Comparison of ENCODE assay signal across 1 cellular context in genomic region chr2:70188460-70188859, GRCh38.
TF ChIP-seq lines count a peak whose summit lies in the region.

No MANE protein-coding gene starts in this region.

TF ChIP-seq in HepG2, 621 proteins besides CTCF, POLR2A, EP300 and RAD21 (continued from another document):
- TF ChIP-seq HIVEP1 (CRISPR knock-in tag; IDR thresholded peaks at IDR 0.05) (no peak), SRY (CRISPR knock-in tag; IDR thresholded peaks at IDR 0.05) (no peak), KAT2B (IDR thresholded peaks at IDR 0.05; ENCODE audit: borderline replicate concordance, low read depth, low read length) (no peak), NKX3-1 (CRISPR knock-in tag; IDR thresholded peaks at IDR 0.05) (no peak), ETV6 (CRISPR knock-in tag; conservative IDR thresholded peaks at IDR 0.05) (no peak), KMT2A (CRISPR knock-in tag; IDR thresholded peaks at IDR 0.05) (no peak; the same call in 1 of the 2 replicates), KAT7 (CRISPR knock-in tag; IDR thresholded peaks at IDR 0.05; ENCODE audit: borderline replicate concordance) (no peak), ZNF780A (CRISPR knock-in tag; IDR thresholded peaks at IDR 0.05) (no peak), DR1 (CRISPR knock-in tag; IDR thresholded peaks at IDR 0.05) (no peak), ATF3 (CRISPR knock-in tag; IDR thresholded peaks at IDR 0.05) (peak; percentile 87), ZFP36L2 (CRISPR knock-in tag; IDR thresholded peaks at IDR 0.05) (no peak), SOX6 (IDR thresholded peaks at IDR 0.05) (no peak), SOX6 (CRISPR knock-in tag; IDR thresholded peaks at IDR 0.05) (peak; percentile 82), MEIS1 (CRISPR knock-in tag; IDR thresholded peaks at IDR 0.05; ENCODE audit: borderline replicate concordance) (peak; percentile 46; the same call in 1 of the 2 replicates), ZNF543 (CRISPR knock-in tag; IDR thresholded peaks at IDR 0.05) (no peak), ZNF883 (CRISPR knock-in tag; IDR thresholded peaks at IDR 0.05; ENCODE audit: not compliant biosample characterization) (no peak), SP4 (CRISPR knock-in tag; IDR thresholded peaks at IDR 0.05) (no peak), HNRNPH1 (optimal IDR thresholded peaks at IDR 0.05; ENCODE audit: low read depth, low read length) (no peak), ZNF782 (CRISPR knock-in tag; IDR thresholded peaks at IDR 0.05; ENCODE audit: borderline replicate concordance) (no peak), ZBTB7A (CRISPR knock-in tag; IDR thresholded peaks at IDR 0.05) (no peak), RFXAP (CRISPR knock-in tag; IDR thresholded peaks at IDR 0.05; ENCODE audit: borderline replicate concordance) (no peak), ARNT2 (CRISPR knock-in tag; IDR thresholded peaks at IDR 0.05; ENCODE audit: low read depth) (no peak), THRA (CRISPR knock-in tag; IDR thresholded peaks at IDR 0.05; ENCODE audit: borderline replicate concordance) (no peak; the same call in 1 of the 2 replicates)
- TF ChIP-seq, protein P1, sequence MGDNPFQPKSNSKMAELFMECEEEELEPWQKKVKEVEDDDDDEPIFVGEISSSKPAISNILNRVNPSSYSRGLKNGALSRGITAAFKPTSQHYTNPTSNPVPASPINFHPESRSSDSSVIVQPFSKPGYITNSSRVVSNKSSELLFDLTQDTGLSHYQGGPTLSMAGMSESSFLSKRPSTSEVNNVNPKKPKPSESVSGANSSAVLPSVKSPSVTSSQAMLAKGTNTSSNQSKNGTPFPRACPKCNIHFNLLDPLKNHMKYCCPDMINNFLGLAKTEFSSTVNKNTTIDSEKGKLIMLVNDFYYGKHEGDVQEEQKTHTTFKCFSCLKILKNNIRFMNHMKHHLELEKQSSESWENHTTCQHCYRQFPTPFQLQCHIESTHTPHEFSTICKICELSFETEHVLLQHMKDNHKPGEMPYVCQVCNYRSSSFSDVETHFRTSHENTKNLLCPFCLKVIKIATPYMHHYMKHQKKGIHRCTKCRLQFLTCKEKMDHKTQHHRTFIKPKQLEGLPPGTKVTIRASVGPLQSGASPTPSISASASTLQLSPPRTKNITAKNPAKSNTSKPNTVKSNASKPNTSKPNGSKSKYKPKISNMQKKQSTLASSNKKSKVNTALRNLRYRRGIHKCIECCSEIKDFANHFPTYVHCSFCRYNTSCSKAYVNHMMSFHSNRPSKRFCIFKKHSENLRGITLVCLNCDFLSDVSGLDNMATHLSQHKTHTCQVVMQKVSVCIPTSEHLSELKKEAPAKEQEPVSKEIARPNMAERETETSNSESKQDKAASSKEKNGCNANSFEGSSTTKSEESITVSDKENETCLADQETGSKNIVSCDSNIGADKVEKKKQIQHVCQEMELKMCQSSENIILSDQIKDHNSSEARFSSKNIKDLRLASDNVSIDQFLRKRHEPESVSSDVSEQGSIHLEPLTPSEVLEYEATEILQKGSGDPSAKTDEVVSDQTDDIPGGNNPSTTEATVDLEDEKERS (CRISPR knock-in tag; IDR thresholded peaks at IDR 0.05): no peak
- TF ChIP-seq, protein P2, sequence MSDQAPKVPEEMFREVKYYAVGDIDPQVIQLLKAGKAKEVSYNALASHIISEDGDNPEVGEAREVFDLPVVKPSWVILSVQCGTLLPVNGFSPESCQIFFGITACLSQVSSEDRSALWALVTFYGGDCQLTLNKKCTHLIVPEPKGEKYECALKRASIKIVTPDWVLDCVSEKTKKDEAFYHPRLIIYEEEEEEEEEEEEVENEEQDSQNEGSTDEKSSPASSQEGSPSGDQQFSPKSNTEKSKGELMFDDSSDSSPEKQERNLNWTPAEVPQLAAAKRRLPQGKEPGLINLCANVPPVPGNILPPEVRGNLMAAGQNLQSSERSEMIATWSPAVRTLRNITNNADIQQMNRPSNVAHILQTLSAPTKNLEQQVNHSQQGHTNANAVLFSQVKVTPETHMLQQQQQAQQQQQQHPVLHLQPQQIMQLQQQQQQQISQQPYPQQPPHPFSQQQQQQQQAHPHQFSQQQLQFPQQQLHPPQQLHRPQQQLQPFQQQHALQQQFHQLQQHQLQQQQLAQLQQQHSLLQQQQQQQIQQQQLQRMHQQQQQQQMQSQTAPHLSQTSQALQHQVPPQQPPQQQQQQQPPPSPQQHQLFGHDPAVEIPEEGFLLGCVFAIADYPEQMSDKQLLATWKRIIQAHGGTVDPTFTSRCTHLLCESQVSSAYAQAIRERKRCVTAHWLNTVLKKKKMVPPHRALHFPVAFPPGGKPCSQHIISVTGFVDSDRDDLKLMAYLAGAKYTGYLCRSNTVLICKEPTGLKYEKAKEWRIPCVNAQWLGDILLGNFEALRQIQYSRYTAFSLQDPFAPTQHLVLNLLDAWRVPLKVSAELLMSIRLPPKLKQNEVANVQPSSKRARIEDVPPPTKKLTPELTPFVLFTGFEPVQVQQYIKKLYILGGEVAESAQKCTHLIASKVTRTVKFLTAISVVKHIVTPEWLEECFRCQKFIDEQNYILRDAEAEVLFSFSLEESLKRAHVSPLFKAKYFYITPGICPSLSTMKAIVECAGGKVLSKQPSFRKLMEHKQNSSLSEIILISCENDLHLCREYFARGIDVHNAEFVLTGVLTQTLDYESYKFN (CRISPR knock-in tag; conservative IDR thresholded peaks at IDR 0.05): peak; percentile 95
